16 cellular contexts compared by ENCODE assay signal in the genomic region with DNA sequence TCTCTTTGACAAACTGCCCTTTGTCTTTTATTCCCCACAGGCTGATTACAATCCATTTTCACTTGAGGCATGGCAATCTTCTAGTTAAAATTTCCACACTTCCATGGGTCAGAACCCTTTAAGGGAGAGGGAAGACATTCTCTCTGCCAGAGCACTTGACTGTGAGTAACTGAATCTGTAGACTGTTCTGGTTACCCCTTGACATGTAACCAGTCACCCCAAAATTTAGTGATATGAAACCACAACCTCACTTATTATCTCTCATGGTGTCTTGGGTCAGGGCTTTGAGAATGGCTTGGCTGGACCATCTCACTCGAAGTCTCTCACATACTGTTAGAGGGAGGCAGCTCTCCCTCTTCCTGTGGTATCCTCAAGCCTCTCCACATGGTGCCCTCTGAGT. TPM values are rescaled to one million over a fixed set of nuclear protein-coding genes. Genes with fewer than 3 reads are reported as not detected.
A peak's percentile ranks its signal among the peaks of the same experiment; 100 is the strongest.
DNase-seq lines count a peak whose midpoint lies in the region; ATAC-seq and TF ChIP-seq lines count a peak whose summit lies in the region.
"Had no signal": no experiment of that assay in that cellular context is flagged by ENCODE, and none has a peak within 500 bp of the region (broad histone marks: within the 10 kb centered on the region; RNA-seq: fewer than 3 reads in every experiment).

No MANE protein-coding gene starts in this region.

- H3K36me3 ChIP-seq in DND-41 (ENCODE audit: insufficient read depth, low read length): 0 out of 2 replicates have a peak, but pooled peaks cover 2% of the 10 kb centered on the region
- H3K36me3 ChIP-seq in OCI-LY3 (replicated peaks; ENCODE audit: low read depth, low read length): peaks cover 21% of the 10 kb centered on the region

- H3K4me1 Mint-ChIP-seq in activated CD4-positive, alpha-beta memory T cell treated with anti-CD3 and anti-CD28 coated beads, Interleukin-2, amount 10 ng/mL, durations not matched to agents 7 days and 5 days: peaks cover 74% of the 10 kb centered on the region
- H3K4me1 Mint-ChIP-seq in activated CD4-positive, alpha-beta memory T cell treated with anti-CD3 and anti-CD28 coated beads for 36 hours (ENCODE audit: low read depth): peaks cover 41% of the 10 kb centered on the region
- H3K4me1 Mint-ChIP-seq: H9 had no signal

- H3K4me2 ChIP-seq in DND-41 (ENCODE audit: insufficient read depth, low read length) (no peak overlapping the region), OCI-LY3 (ENCODE audit: low read length) (no peak overlapping the region)

- H3K27ac ChIP-seq in DND-41 (ENCODE audit: low read length) (0 out of 2 replicates have a peak overlapping the region, but pooled peaks have one; percentile 5), OCI-LY3 (ENCODE audit: low read length) (peak overlapping the region; percentile 98), epithelial cell of prostate (peak overlapping the region; percentile 95)

- H3K27me3 Mint-ChIP-seq in activated CD4-positive, alpha-beta memory T cell treated with anti-CD3 and anti-CD28 coated beads, Interleukin-2, amount 10 ng/mL, durations not matched to agents 7 days and 5 days: no peaks in the 10 kb centered on the region
- no peaks in the 10 kb centered on the region for H3K27me3 Mint-ChIP-seq in activated CD4-positive, alpha-beta memory T cell treated with anti-CD3 and anti-CD28 coated beads for 36 hours

- no peak for ATAC-seq in DND-41 (ENCODE audit: insufficient read depth, low read depth)
- ATAC-seq: CD8-positive, alpha-beta T cell; GM12878; K562 had no signal

- peaks cover 38% of the 10 kb centered on the region for H3K4me1 ChIP-seq in DND-41 (ENCODE audit: insufficient read depth, low read length)
- peaks cover 88% of the 10 kb centered on the region for H3K4me1 ChIP-seq in OCI-LY3 (ENCODE audit: low read length)

- 0 out of 2 replicates have a peak, but pooled peaks cover 2% of the 10 kb centered on the region for H3K79me2 ChIP-seq in DND-41 (ENCODE audit: insufficient read depth, low read length)
- H3K79me2 ChIP-seq in OCI-LY3 (ENCODE audit: low read length): peaks cover 52% of the 10 kb centered on the region

- peaks cover 45% of the 10 kb centered on the region for H3K36me3 Mint-ChIP-seq in activated CD4-positive, alpha-beta memory T cell treated with anti-CD3 and anti-CD28 coated beads, Interleukin-2, amount 10 ng/mL, durations not matched to agents 7 days and 5 days (ENCODE audit: low read depth)
- H3K36me3 Mint-ChIP-seq in activated CD4-positive, alpha-beta memory T cell treated with anti-CD3 and anti-CD28 coated beads for 36 hours: no peaks in the 10 kb centered on the region
- H3K36me3 Mint-ChIP-seq: CD14-positive monocyte; CD8-positive, alpha-beta T cell had no signal

- CTCF ChIA-PET in activated CD4-positive, alpha-beta memory T cell treated with anti-CD3 and anti-CD28 coated beads, Interleukin-2, amount 10 ng/mL, durations not matched to agents 7 days and 5 days (lab: Charles Lee): no interaction called here
- CTCF ChIA-PET in activated CD4-positive, alpha-beta memory T cell treated with anti-CD3 and anti-CD28 coated beads for 36 hours (lab: Charles Lee): no interaction called here

- H3K9me3 Mint-ChIP-seq in activated CD4-positive, alpha-beta memory T cell treated with anti-CD3 and anti-CD28 coated beads, Interleukin-2, amount 10 ng/mL, durations not matched to agents 7 days and 5 days: no peaks in the 10 kb centered on the region
- H3K9me3 Mint-ChIP-seq in activated CD4-positive, alpha-beta memory T cell treated with anti-CD3 and anti-CD28 coated beads for 36 hours: no peaks in the 10 kb centered on the region
- H3K9me3 Mint-ChIP-seq: CD14-positive monocyte; CD8-positive, alpha-beta T cell; H9 had no signal

- TF ChIP-seq CTCF in DND-41 (IDR thresholded peaks at IDR 0.05; ENCODE audit: borderline replicate concordance, extremely low read depth, low read length, poor library complexity, severe bottlenecking): no peak
- TF ChIP-seq CTCF in OCI-LY3 (IDR thresholded peaks at IDR 0.05; ENCODE audit: low read depth, low read length): no peak

- no peak overlapping the region for H3K4me3 Mint-ChIP-seq in activated CD4-positive, alpha-beta memory T cell treated with anti-CD3 and anti-CD28 coated beads, Interleukin-2, amount 10 ng/mL, durations not matched to agents 7 days and 5 days
- H3K4me3 Mint-ChIP-seq in activated CD4-positive, alpha-beta memory T cell treated with anti-CD3 and anti-CD28 coated beads for 36 hours: no peak overlapping the region
- H3K4me3 Mint-ChIP-seq: CD14-positive monocyte; CD8-positive, alpha-beta T cell; H9 had no signal

- H3K4me3 ChIP-seq in DND-41 (ENCODE audit: low read depth in 1 of 2, low read length in 2 of 2) (no peak overlapping the region), OCI-LY3 (ENCODE audit: low read length) (no peak overlapping the region)
- H3K4me3 ChIP-seq: GM12878, GM23248, K562 had no signal

- H2AFZ ChIP-seq in DND-41 (ENCODE audit: low read depth, low read length) (no peak overlapping the region), OCI-LY3 (ENCODE audit: low read depth, low read length) (no peak overlapping the region)
- H2AFZ ChIP-seq: GM23248 had no signal

- DNase-seq in activated CD4-positive, alpha-beta memory T cell treated with anti-CD3 and anti-CD28 coated beads, Interleukin-2, amount 10 ng/mL, durations not matched to agents 7 days and 5 days: no peak
- DNase-seq in activated CD4-positive, alpha-beta memory T cell treated with anti-CD3 and anti-CD28 coated beads for 36 hours: no peak
- DNase-seq in DND-41 (no peak), epithelial cell of prostate (ENCODE audit: low read depth, low spot score) (no peak), NCI-H2227 (lab: John Stamatoyannopoulos, UW; ENCODE audit: unreplicated experiment) (no peak), DMS53 treated with DMSO at 0.1 percent for 48 hours (lab: John Stamatoyannopoulos, UW; ENCODE audit: unreplicated experiment) (no peak)
- no peak for DNase-seq in stimulated activated CD4-positive, alpha-beta T cell treated with anti-CD3 and anti-CD28 coated beads, Interleukin-15, amount 100 ng/mL, for 24 hours
- DNase-seq: CD8-positive, alpha-beta T cell; COR-L47; GM23248; H9 had no signal

- no peaks in the 10 kb centered on the region for H4K20me1 ChIP-seq in DND-41 (ENCODE audit: insufficient read depth, low read length)
- no peaks in the 10 kb centered on the region for H4K20me1 ChIP-seq in OCI-LY3 (ENCODE audit: insufficient read depth, low read length)

- H3K27me3 ChIP-seq in DND-41 (ENCODE audit: insufficient read depth, low read length, poor library complexity): no peaks in the 10 kb centered on the region
- no peaks in the 10 kb centered on the region for H3K27me3 ChIP-seq in OCI-LY3 (ENCODE audit: low read depth, low read length)

- POLR2A ChIA-PET in activated CD4-positive, alpha-beta memory T cell treated with anti-CD3 and anti-CD28 coated beads, Interleukin-2, amount 10 ng/mL, durations not matched to agents 7 days and 5 days (lab: Charles Lee): no interaction called here
- POLR2A ChIA-PET in activated CD4-positive, alpha-beta memory T cell treated with anti-CD3 and anti-CD28 coated beads for 36 hours (lab: Charles Lee): no interaction called here

- H3K9ac ChIP-seq in DND-41 (ENCODE audit: low read depth, low read length) (no peak overlapping the region), OCI-LY3 (ENCODE audit: low read length) (no peak overlapping the region)
- H3K9ac ChIP-seq: GM23248 had no signal

- H3K27ac Mint-ChIP-seq in activated CD4-positive, alpha-beta memory T cell treated with anti-CD3 and anti-CD28 coated beads, Interleukin-2, amount 10 ng/mL, durations not matched to agents 7 days and 5 days: peak overlapping the region; percentile 13
- H3K27ac Mint-ChIP-seq in activated CD4-positive, alpha-beta memory T cell treated with anti-CD3 and anti-CD28 coated beads for 36 hours: no peak overlapping the region
- H3K27ac Mint-ChIP-seq: CD14-positive monocyte; CD8-positive, alpha-beta T cell had no signal

- no peaks in the 10 kb centered on the region for H3K9me3 ChIP-seq in DND-41 (ENCODE audit: insufficient read depth, low read length, severe bottlenecking)
- H3K9me3 ChIP-seq in OCI-LY3 (ENCODE audit: insufficient read depth, low read length): no peaks in the 10 kb centered on the region

- intact Hi-C loops in activated CD4-positive, alpha-beta memory T cell treated with anti-CD3 and anti-CD28 coated beads for 36 hours (cut with micrococcal nuclease): no loop called here

RNA-seq across cellular contexts. Expression of a gene that starts 14.0 kb away (rescaled TPM):
- 10 to 100 TPM; 10.2 to 11.2 TPM for total RNA-seq in activated CD4-positive, alpha-beta memory T cell treated with anti-CD3 and anti-CD28 coated beads, Interleukin-2, amount 10 ng/mL, durations not matched to agents 7 days and 5 days
- total RNA-seq in activated CD4-positive, alpha-beta memory T cell treated with anti-CD3 and anti-CD28 coated beads for 36 hours: 1 to 10 TPM; 2.2 to 2.3 TPM
- total RNA-seq: CD8-positive, alpha-beta T cell; G401 had no signal

Comparison
In these comparisons a context has a peak if more than half of its experiments do, and no peak if none do; other contexts are left out.
1. H3K27ac ChIP-seq: peak in every context shown above with its lines; median percentile 98 in OCI-LY3; 95 in epithelial cell of prostate; 5 in DND-41.